ENCODE assay signal across 15 cellular contexts in genomic region chr7:71290382-71290781, GRCh38.
A peak's percentile ranks its signal among the peaks of the same experiment; 100 is the strongest.
DNase-seq lines count a peak whose midpoint lies in the region; ATAC-seq and TF ChIP-seq lines count a peak whose summit lies in the region.
"Had no signal": no experiment of that assay in that cellular context is flagged by ENCODE, and none has a peak within 500 bp of the region (broad histone marks: within the 10 kb centered on the region; RNA-seq: fewer than 3 reads in every experiment).

No MANE protein-coding gene starts in this region.

- H3K27me3 ChIP-seq in right atrium auricular region (no peaks in the 10 kb centered on the region), heart right ventricle (no peaks in the 10 kb centered on the region), tibial artery (no peaks in the 10 kb centered on the region)

- H3K4me3 ChIP-seq in right atrium auricular region (no peak overlapping the region), SK-N-MC (no peak overlapping the region), heart right ventricle (no peak overlapping the region), tibial artery (no peak overlapping the region)
- H3K4me3 ChIP-seq: SJCRH30 had no signal

- no peak overlapping the region for H3K9ac ChIP-seq in SK-N-MC (ENCODE audit: insufficient read length)

- H3K27ac Mint-ChIP-seq in stimulated activated effector memory CD8-positive, alpha-beta T cell treated with anti-CD3 and anti-CD28 coated beads, Interleukin-12 subunit alpha, Interleukin-12 subunit beta, amount 100 ng/mL, for 72 hours = no peak overlapping the region
- H3K27ac Mint-ChIP-seq: HFFc6 had no signal

- H3K4me1 ChIP-seq in right atrium auricular region (no peaks in the 10 kb centered on the region), heart right ventricle (peaks cover 0 to 22% (median 7%) of the 10 kb centered on the region in 9 donors), tibial artery (peaks cover 0 to 33% (median 16%) of the 10 kb centered on the region in 4 donors)
- H3K4me1 ChIP-seq: SJCRH30 had no signal

- H3K27ac ChIP-seq in right atrium auricular region (no peak overlapping the region), SK-N-MC (peak overlapping the region; percentile 44; the same call in 1 of the 2 replicates), heart right ventricle (peak overlapping the region in 4 of 10 donors; percentile 40 to 49 (median 46)), tibial artery (peak overlapping the region; percentile 35 to 36)
- H3K27ac ChIP-seq: HL-60, SJCRH30 had no signal

- no peaks in the 10 kb centered on the region for H3K36me3 ChIP-seq in right atrium auricular region
- no peaks in the 10 kb centered on the region for H3K36me3 ChIP-seq in SK-N-MC (ENCODE audit: insufficient read depth, low read length)
- no peaks in the 10 kb centered on the region for H3K36me3 ChIP-seq in heart right ventricle
- no peaks in the 10 kb centered on the region for H3K36me3 ChIP-seq in tibial artery
- H3K36me3 ChIP-seq: SJCRH30 had no signal

- H3K36me3 Mint-ChIP-seq in stimulated activated effector memory CD8-positive, alpha-beta T cell treated with anti-CD3 and anti-CD28 coated beads, Interleukin-12 subunit alpha, Interleukin-12 subunit beta, amount 100 ng/mL, for 72 hours = no peaks in the 10 kb centered on the region

- ATAC-seq in Right ventricle myocardium superior (ENCODE audit: poor library complexity) (peak; percentile 74), heart right ventricle (peak; percentile 38 to 82 (median 75))
- ATAC-seq in stimulated activated effector memory CD8-positive, alpha-beta T cell treated with anti-CD3 and anti-CD28 coated beads, Interleukin-12 subunit alpha, Interleukin-12 subunit beta, amount 100 ng/mL, for 72 hours = no peak

- no peak for TF ChIP-seq CTCF in right atrium auricular region (IDR thresholded peaks at IDR 0.05)
- TF ChIP-seq CTCF in heart right ventricle (IDR thresholded peaks at IDR 0.05) = no peak
- TF ChIP-seq CTCF in tibial artery (IDR thresholded peaks at IDR 0.05) = no peak

- no peak overlapping the region for H3K4me3 Mint-ChIP-seq in stimulated activated effector memory CD8-positive, alpha-beta T cell treated with anti-CD3 and anti-CD28 coated beads, Interleukin-12 subunit alpha, Interleukin-12 subunit beta, amount 100 ng/mL, for 72 hours
- H3K4me3 Mint-ChIP-seq: HFFc6 had no signal

- peaks cover 7% of the 10 kb centered on the region for H3K9me3 Mint-ChIP-seq in stimulated activated effector memory CD8-positive, alpha-beta T cell treated with anti-CD3 and anti-CD28 coated beads, Interleukin-12 subunit alpha, Interleukin-12 subunit beta, amount 100 ng/mL, for 72 hours

- DNase-seq in Right ventricle myocardium superior = peak; percentile 61
- no peak for DNase-seq in right atrium auricular region (ENCODE audit: low spot score)
- no peak for DNase-seq in SK-N-MC (ENCODE audit: low read depth, low spot score)
- DNase-seq in heart right ventricle = peak; percentile 26 to 63
- DNase-seq in tibial artery = no peak
- DNase-seq in GF-D8 (lab: John Stamatoyannopoulos, UW) = no peak
- DNase-seq in stimulated activated effector memory CD8-positive, alpha-beta T cell treated with anti-CD3 and anti-CD28 coated beads, Interleukin-12 subunit alpha, Interleukin-12 subunit beta, amount 100 ng/mL, for 72 hours (ENCODE audit: low spot score in 2 of 2) = no peak
- no peak for DNase-seq in activated effector memory CD4-positive, alpha-beta T cell treated with anti-CD3 and anti-CD28 coated beads, Interleukin-2, amount 50 U/mL, for 16 hours
- DNase-seq: DMS79 treated with DMSO at 0.1 percent for 48 hours, GDM1, HFFc6, MV-4-11, NCI-H82, SJCRH30 had no signal

- H3K9me3 ChIP-seq in right atrium auricular region (no peaks in the 10 kb centered on the region), SK-N-MC (ENCODE audit: low read depth, low read length) (no peaks in the 10 kb centered on the region), heart right ventricle (no peaks in the 10 kb centered on the region), tibial artery (no peaks in the 10 kb centered on the region)
- H3K9me3 ChIP-seq: SJCRH30 had no signal

- 46 to 63% methylated on average over 4 of the region's 4 CpGs for WGBS in heart right ventricle, 2 donors

- intact Hi-C loops in Right ventricle myocardium superior (cut with DNase I) = no loop called here
- intact Hi-C loops in heart right ventricle (cut with DNase I) = no loop called here
- intact Hi-C loops in tibial artery (cut with DNase I; ENCODE audit: low total_unique reads) = no loop called here

- H3K4me1 Mint-ChIP-seq in stimulated activated effector memory CD8-positive, alpha-beta T cell treated with anti-CD3 and anti-CD28 coated beads, Interleukin-12 subunit alpha, Interleukin-12 subunit beta, amount 100 ng/mL, for 72 hours = no peaks in the 10 kb centered on the region

Comparison
In these comparisons a context has a peak if more than half of its experiments do, and no peak if none do; other contexts are left out.
1. DNase-seq: peak in Right ventricle myocardium superior (single experiment) and heart right ventricle (2 of 2); none in right atrium auricular region (single experiment), SK-N-MC (single experiment), tibial artery (0 of 2), GF-D8 (single experiment), stimulated activated effector memory CD8-positive, alpha-beta T cell treated with anti-CD3 and anti-CD28 coated beads, Interleukin-12 subunit alpha, Interleukin-12 subunit beta, amount 100 ng/mL, for 72 hours (0 of 2) and activated effector memory CD4-positive, alpha-beta T cell treated with anti-CD3 and anti-CD28 coated beads, Interleukin-2, amount 50 U/mL, for 16 hours (single experiment).
2. H3K27ac ChIP-seq: peak in SK-N-MC (single experiment) and tibial artery (2 of 2); none in right atrium auricular region (0 of 2).